In genomic region chr1:216723274-216723780, GRCh38 we compare ENCODE assay signal across 8 cellular contexts. TPM values are rescaled to one million over a fixed set of nuclear protein-coding genes. Genes with fewer than 3 reads are reported as not detected.
DNase-seq lines count a peak whose midpoint lies in the region; ATAC-seq and TF ChIP-seq lines count a peak whose summit lies in the region.

ESRRG (minus strand) TSS chr1:216723429; CDS start chr1:216723299, 130 bp downstream.

- H3K4ac ChIP-seq in mesendoderm (ENCODE audit: low read depth, low read length), result no peak within 1 kb of the TSS

- TF ChIP-seq CTCF in coronary artery (IDR thresholded peaks at IDR 0.05) (no peak), vagina (IDR thresholded peaks at IDR 0.05) (no peak), CD14-positive monocyte (IDR thresholded peaks at IDR 0.05) (no peak)

- H3K27ac ChIP-seq in coronary artery (no peak within 1 kb of the TSS), mesendoderm (ENCODE audit: low read depth, low read length) (no peak within 1 kb of the TSS), vagina (no peak within 1 kb of the TSS)

- H3K4me3 Mint-ChIP-seq in CD14-positive monocyte, result no peak within 1 kb of the TSS

- no peaks in the 10 kb centered on the region for H3K27me3 ChIP-seq in mesendoderm (ENCODE audit: insufficient read depth, low read length, poor library complexity)
- H3K27me3 ChIP-seq in vagina, result no peaks in the 10 kb centered on the region

- H3K36me3 Mint-ChIP-seq in CD14-positive monocyte, result no peaks in the 10 kb centered on the region

- H3K23ac ChIP-seq in mesendoderm (ENCODE audit: low read length), result no peak within 1 kb of the TSS

- TF ChIP-seq POLR2A in vagina (IDR thresholded peaks at IDR 0.05), result no peak

- H3K27ac Mint-ChIP-seq in CD14-positive monocyte, result no peak within 1 kb of the TSS

- H3K4me3 ChIP-seq in coronary artery (peak within 1 kb of the TSS; percentile 64), mesendoderm (ENCODE audit: low read length) (peak within 1 kb of the TSS; percentile 55), vagina (peak within 1 kb of the TSS; percentile 9 to 31)

- DNase-seq in NCI-H2227 (lab: John Stamatoyannopoulos, UW; ENCODE audit: unreplicated experiment), result peak; percentile 70
- DNase-seq in coronary artery (ENCODE audit: low spot score), result no peak
- peak; percentile 83 for DNase-seq in mesendoderm
- no peak for DNase-seq in vagina (ENCODE audit: extremely low spot score in 2 of 2)
- no peak for DNase-seq in NOMO-1 (lab: John Stamatoyannopoulos, UW; ENCODE audit: unreplicated experiment in 2 of 2)
- no peak for DNase-seq in CD14-positive monocyte (ENCODE audit: low spot score)

- H4K8ac ChIP-seq in mesendoderm (ENCODE audit: low read depth, low read length), result no peak within 1 kb of the TSS

- no peak within 1 kb of the TSS for H2BK15ac ChIP-seq in mesendoderm (replicated peaks; ENCODE audit: low read depth)

- H2BK120ac ChIP-seq in mesendoderm (ENCODE audit: low read depth, low read length), result no peak within 1 kb of the TSS

- no peak within 1 kb of the TSS for H2AK5ac ChIP-seq in mesendoderm (ENCODE audit: low read length)

- intact Hi-C loops in vagina (cut with DNase I), result no loop called here
- intact Hi-C loops in CD14-positive monocyte (cut with micrococcal nuclease), result no loop called here

- no peaks in the 10 kb centered on the region for H3K36me3 ChIP-seq in ES-I3 (ENCODE audit: insufficient read depth, low read length)
- H3K36me3 ChIP-seq in mesendoderm (ENCODE audit: control insufficient read depth, insufficient read depth, low read length), result no peaks in the 10 kb centered on the region
- H3K36me3 ChIP-seq in vagina, result no peaks in the 10 kb centered on the region

- no peaks in the 10 kb centered on the region for H3K4me1 Mint-ChIP-seq in CD14-positive monocyte

- H3K79me1 ChIP-seq in mesendoderm (ENCODE audit: low read length), result no peaks in the 10 kb centered on the region

- H3K9ac ChIP-seq in ES-I3 (ENCODE audit: low read depth, low read length) (peak within 1 kb of the TSS; percentile 82), mesendoderm (ENCODE audit: low read length) (peak within 1 kb of the TSS; percentile 37)

- peak within 1 kb of the TSS; percentile 27 for H3K56ac ChIP-seq in mesendoderm (ENCODE audit: low read length)

- H3K27me3 Mint-ChIP-seq in CD14-positive monocyte (ENCODE audit: low read depth in 3 of 3), result peaks cover 13 to 17% (median 16%) of the 10 kb centered on the region in 3 donors

- no peaks in the 10 kb centered on the region for H3K79me2 ChIP-seq in mesendoderm (ENCODE audit: control insufficient read depth, insufficient read depth, low read length)

- no peaks in the 10 kb centered on the region for H3K4me1 ChIP-seq in ES-I3 (ENCODE audit: insufficient read depth, low read length)
- H3K4me1 ChIP-seq in mesendoderm (ENCODE audit: control insufficient read depth, low read depth, low read length), result no peaks in the 10 kb centered on the region
- H3K4me1 ChIP-seq in vagina, result peaks cover 9% of the 10 kb centered on the region

- H3K4me2 ChIP-seq in mesendoderm (ENCODE audit: low read length), result peak within 1 kb of the TSS; percentile 61

- no CpG with 5 or more reads among the region's 17 CpGs for WGBS in mesendoderm (ENCODE audit: extremely low coverage, insufficient coverage, low lambda C conversion rate)

- H3K18ac ChIP-seq in mesendoderm (ENCODE audit: low read length), result no peak within 1 kb of the TSS

- peaks cover 0 to 5% (median 0%) of the 10 kb centered on the region in 7 donors for H3K9me3 Mint-ChIP-seq in CD14-positive monocyte

- no peaks in the 10 kb centered on the region for H3K9me3 ChIP-seq in ES-I3 (ENCODE audit: control insufficient read depth, insufficient read depth, low read length)
- no peaks in the 10 kb centered on the region for H3K9me3 ChIP-seq in vagina

- ATAC-seq in activated CD4-positive, CD25-positive, alpha-beta regulatory T cell treated with anti-CD3 and anti-CD28 coated beads, Interleukin-2, amount 50 U/mL, for 24 hours, result no peak

- no peak within 1 kb of the TSS for H4K5ac ChIP-seq in mesendoderm (ENCODE audit: low read length)

- no peak within 1 kb of the TSS for H2BK5ac ChIP-seq in mesendoderm (ENCODE audit: low read length)

RNA-seq across cellular contexts. Expression of gene ESRRG, which starts in this region (rescaled TPM):
- 0.65 TPM for polyA plus RNA-seq in mesendoderm (2013, experiment 1 of 2)
- polyA plus RNA-seq in mesendoderm (2013, experiment 2 of 2), result 0.84 TPM
- total RNA-seq in vagina, result 0.98 TPM
- not detected for polyA plus RNA-seq in CD14-positive monocyte

Comparison
In these comparisons a context has a peak if more than half of its experiments do, and no peak if none do; other contexts are left out.
1. DNase-seq: peak in NCI-H2227 (single experiment) and mesendoderm (single experiment); none in coronary artery (single experiment), vagina (0 of 2), NOMO-1 (0 of 2) and CD14-positive monocyte (single experiment).
2. Peak in every context shown above with its lines, with median percentiles within 50 percentile points of each other: H3K4me3 ChIP-seq.